1 cellular context compared by ENCODE assay signal in the genomic region with DNA sequence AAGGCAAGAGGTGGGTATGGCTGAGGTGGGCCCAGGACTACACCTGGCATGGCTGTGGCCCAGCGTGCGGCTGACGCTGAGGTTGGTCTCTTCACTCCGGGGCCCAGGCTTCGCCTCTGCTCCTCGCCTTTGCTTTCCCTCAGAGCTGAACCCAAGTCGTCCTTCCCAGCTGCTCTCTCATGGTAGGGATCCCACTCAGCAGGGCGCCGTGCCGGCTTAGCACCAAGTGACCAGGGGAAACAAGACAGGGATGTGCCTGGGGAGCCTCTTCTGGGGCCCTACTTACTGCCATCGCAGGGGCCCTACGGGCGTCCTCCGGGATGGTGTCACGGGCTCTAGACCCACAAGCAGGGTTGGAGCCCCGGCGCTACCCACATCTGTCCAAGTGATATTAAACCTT.
TF ChIP-seq lines count a peak whose summit lies in the region.

No MANE protein-coding gene starts in this region.

TF ChIP-seq in GM23338, 12 proteins besides CTCF, POLR2A, EP300 and RAD21 (continued from another document):
- TF ChIP-seq, protein P1, sequence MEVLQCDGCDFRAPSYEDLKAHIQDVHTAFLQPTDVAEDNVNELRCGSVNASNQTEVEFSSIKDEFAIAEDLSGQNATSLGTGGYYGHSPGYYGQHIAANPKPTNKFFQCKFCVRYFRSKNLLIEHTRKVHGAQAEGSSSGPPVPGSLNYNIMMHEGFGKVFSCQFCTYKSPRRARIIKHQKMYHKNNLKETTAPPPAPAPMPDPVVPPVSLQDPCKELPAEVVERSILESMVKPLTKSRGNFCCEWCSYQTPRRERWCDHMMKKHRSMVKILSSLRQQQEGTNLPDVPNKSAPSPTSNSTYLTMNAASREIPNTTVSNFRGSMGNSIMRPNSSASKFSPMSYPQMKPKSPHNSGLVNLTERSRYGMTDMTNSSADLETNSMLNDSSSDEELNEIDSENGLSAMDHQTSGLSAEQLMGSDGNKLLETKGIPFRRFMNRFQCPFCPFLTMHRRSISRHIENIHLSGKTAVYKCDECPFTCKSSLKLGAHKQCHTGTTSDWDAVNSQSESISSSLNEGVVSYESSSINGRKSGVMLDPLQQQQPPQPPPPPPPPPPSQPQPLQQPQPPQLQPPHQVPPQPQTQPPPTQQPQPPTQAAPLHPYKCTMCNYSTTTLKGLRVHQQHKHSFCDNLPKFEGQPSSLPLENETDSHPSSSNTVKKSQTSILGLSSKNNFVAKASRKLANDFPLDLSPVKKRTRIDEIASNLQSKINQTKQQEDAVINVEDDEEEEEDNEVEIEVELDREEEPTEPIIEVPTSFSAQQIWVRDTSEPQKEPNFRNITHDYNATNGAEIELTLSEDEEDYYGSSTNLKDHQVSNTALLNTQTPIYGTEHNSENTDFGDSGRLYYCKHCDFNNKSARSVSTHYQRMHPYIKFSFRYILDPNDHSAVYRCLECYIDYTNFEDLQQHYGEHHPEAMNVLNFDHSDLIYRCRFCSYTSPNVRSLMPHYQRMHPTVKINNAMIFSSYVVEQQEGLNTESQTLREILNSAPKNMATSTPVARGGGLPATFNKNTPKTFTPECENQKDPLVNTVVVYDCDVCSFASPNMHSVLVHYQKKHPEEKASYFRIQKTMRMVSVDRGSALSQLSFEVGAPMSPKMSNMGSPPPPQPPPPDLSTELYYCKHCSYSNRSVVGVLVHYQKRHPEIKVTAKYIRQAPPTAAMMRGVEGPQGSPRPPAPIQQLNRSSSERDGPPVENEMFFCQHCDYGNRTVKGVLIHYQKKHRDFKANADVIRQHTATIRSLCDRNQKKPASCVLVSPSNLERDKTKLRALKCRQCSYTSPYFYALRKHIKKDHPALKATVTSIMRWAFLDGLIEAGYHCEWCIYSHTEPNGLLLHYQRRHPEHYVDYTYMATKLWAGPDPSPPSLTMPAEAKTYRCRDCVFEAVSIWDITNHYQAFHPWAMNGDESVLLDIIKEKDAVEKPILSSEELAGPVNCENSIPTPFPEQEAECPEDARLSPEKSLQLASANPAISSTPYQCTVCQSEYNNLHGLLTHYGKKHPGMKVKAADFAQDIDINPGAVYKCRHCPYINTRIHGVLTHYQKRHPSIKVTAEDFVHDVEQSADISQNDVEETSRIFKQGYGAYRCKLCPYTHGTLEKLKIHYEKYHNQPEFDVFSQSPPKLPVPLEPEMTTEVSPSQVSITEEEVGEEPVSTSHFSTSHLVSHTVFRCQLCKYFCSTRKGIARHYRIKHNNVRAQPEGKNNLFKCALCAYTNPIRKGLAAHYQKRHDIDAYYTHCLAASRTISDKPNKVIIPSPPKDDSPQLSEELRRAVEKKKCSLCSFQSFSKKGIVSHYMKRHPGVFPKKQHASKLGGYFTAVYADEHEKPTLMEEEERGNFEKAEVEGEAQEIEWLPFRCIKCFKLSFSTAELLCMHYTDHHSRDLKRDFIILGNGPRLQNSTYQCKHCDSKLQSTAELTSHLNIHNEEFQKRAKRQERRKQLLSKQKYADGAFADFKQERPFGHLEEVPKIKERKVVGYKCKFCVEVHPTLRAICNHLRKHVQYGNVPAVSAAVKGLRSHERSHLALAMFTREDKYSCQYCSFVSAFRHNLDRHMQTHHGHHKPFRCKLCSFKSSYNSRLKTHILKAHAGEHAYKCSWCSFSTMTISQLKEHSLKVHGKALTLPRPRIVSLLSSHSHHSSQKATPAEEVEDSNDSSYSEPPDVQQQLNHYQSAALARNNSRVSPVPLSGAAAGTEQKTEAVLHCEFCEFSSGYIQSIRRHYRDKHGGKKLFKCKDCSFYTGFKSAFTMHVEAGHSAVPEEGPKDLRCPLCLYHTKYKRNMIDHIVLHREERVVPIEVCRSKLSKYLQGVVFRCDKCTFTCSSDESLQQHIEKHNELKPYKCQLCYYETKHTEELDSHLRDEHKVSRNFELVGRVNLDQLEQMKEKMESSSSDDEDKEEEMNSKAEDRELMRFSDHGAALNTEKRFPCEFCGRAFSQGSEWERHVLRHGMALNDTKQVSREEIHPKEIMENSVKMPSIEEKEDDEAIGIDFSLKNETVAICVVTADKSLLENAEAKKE (CRISPR knock-in tag; IDR thresholded peaks at IDR 0.05): no peak
- TF ChIP-seq, protein P2, sequence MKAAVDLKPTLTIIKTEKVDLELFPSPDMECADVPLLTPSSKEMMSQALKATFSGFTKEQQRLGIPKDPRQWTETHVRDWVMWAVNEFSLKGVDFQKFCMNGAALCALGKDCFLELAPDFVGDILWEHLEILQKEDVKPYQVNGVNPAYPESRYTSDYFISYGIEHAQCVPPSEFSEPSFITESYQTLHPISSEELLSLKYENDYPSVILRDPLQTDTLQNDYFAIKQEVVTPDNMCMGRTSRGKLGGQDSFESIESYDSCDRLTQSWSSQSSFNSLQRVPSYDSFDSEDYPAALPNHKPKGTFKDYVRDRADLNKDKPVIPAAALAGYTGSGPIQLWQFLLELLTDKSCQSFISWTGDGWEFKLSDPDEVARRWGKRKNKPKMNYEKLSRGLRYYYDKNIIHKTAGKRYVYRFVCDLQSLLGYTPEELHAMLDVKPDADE (IDR thresholded peaks at IDR 0.05): no peak
- TF ChIP-seq, protein P3, sequence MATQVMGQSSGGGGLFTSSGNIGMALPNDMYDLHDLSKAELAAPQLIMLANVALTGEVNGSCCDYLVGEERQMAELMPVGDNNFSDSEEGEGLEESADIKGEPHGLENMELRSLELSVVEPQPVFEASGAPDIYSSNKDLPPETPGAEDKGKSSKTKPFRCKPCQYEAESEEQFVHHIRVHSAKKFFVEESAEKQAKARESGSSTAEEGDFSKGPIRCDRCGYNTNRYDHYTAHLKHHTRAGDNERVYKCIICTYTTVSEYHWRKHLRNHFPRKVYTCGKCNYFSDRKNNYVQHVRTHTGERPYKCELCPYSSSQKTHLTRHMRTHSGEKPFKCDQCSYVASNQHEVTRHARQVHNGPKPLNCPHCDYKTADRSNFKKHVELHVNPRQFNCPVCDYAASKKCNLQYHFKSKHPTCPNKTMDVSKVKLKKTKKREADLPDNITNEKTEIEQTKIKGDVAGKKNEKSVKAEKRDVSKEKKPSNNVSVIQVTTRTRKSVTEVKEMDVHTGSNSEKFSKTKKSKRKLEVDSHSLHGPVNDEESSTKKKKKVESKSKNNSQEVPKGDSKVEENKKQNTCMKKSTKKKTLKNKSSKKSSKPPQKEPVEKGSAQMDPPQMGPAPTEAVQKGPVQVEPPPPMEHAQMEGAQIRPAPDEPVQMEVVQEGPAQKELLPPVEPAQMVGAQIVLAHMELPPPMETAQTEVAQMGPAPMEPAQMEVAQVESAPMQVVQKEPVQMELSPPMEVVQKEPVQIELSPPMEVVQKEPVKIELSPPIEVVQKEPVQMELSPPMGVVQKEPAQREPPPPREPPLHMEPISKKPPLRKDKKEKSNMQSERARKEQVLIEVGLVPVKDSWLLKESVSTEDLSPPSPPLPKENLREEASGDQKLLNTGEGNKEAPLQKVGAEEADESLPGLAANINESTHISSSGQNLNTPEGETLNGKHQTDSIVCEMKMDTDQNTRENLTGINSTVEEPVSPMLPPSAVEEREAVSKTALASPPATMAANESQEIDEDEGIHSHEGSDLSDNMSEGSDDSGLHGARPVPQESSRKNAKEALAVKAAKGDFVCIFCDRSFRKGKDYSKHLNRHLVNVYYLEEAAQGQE (IDR thresholded peaks at IDR 0.05; ENCODE audit: unreplicated experiment): no peak
- TF ChIP-seq EZH2 (IDR thresholded peaks at IDR 0.05; ENCODE audit: low read depth, unreplicated experiment): no peak
- TF ChIP-seq NANOG (IDR thresholded peaks at IDR 0.05; ENCODE audit: borderline replicate concordance): no peak
- no peak for TF ChIP-seq POLR2AphosphoS5 (IDR thresholded peaks at IDR 0.05; ENCODE audit: low read depth)
- TF ChIP-seq CREB1 (CRISPR knock-in tag; IDR thresholded peaks at IDR 0.05; ENCODE audit: low read depth): no peak
- no peak for TF ChIP-seq JUNB (IDR thresholded peaks at IDR 0.05; ENCODE audit: unreplicated experiment)
- no peak for TF ChIP-seq EZH2phosphoT487 (IDR thresholded peaks at IDR 0.05; ENCODE audit: unreplicated experiment)
- TF ChIP-seq ZNF114 (CRISPR knock-in tag; IDR thresholded peaks at IDR 0.05): no peak
- no peak for TF ChIP-seq ZNF331 (CRISPR knock-in tag; IDR thresholded peaks at IDR 0.05; ENCODE audit: low read depth)
TF ChIP-seq in GM23338: peak in this region for 0.
